In genomic region chr10:69375307-69376151, GRCh38 we compare ENCODE assay signal across 1 cellular context.
TF ChIP-seq lines count a peak whose summit lies in the region.

No MANE protein-coding gene starts in this region.

TF ChIP-seq in GM23338, 12 proteins besides CTCF, POLR2A, EP300 and RAD21 (continued from another document):
- TF ChIP-seq REST (IDR thresholded peaks at IDR 0.05; ENCODE audit: unreplicated experiment) (no peak), JUNB (IDR thresholded peaks at IDR 0.05; ENCODE audit: unreplicated experiment) (no peak), ZNF331 (CRISPR knock-in tag; IDR thresholded peaks at IDR 0.05; ENCODE audit: low read depth) (no peak), ZNF114 (CRISPR knock-in tag; IDR thresholded peaks at IDR 0.05) (no peak), ETS1 (IDR thresholded peaks at IDR 0.05) (no peak), POLR2AphosphoS5 (IDR thresholded peaks at IDR 0.05; ENCODE audit: low read depth) (no peak), EZH2phosphoT487 (IDR thresholded peaks at IDR 0.05; ENCODE audit: unreplicated experiment) (no peak)
